Comparison of ENCODE assay signal across 1 cellular context in the genomic region with DNA sequence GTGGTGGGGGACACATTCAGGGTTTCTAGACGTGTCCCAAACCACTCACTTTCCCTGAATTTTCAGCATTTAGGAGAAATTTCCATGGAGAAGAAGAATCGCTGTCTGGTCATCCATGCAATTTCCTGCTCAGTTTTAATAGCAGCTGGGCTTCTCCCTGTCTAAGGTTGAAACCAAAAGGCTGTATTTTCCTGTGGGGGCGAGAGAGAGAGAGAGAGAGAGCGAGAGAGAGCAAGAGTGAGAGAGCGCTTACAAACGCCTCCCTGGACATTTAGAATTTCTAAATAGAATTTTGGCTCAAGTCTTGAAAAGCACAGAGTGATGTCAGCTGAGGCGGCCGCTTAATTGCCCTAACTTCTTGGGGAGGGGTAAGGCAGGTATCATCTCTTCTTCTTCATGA.
TF ChIP-seq lines count a peak whose summit lies in the region.

No MANE protein-coding gene starts in this region.

TF ChIP-seq in GM12878, 131 proteins besides CTCF, POLR2A, EP300 and RAD21 (continued from another document):
- TF ChIP-seq NFIC (IDR thresholded peaks at IDR 0.05; ENCODE audit: low read depth, low read length) (peak; percentile 28; the same call in 1 of the 2 replicates), KDM1A (IDR thresholded peaks at IDR 0.05; ENCODE audit: borderline replicate concordance) (no peak), EGR1 (IDR thresholded peaks at IDR 0.05; ENCODE audit: borderline replicate concordance in 1 of 2, low read depth in 2 of 2, low read length in 2 of 2) (peak in 1 of 2 experiments; percentile 66; a peak in 1 of 3 replicates), EED (IDR thresholded peaks at IDR 0.05; ENCODE audit: low read depth) (peak; percentile 37; the same call in 1 of the 2 replicates), MTA2 (IDR thresholded peaks at IDR 0.05; ENCODE audit: low read depth) (no peak), NFYA (IDR thresholded peaks at IDR 0.05; ENCODE audit: borderline replicate concordance, low read depth, low read length) (no peak), ESRRA (IDR thresholded peaks at IDR 0.05; ENCODE audit: low read length) (no peak)
